23 cellular contexts compared by ENCODE assay signal in the genomic region with DNA sequence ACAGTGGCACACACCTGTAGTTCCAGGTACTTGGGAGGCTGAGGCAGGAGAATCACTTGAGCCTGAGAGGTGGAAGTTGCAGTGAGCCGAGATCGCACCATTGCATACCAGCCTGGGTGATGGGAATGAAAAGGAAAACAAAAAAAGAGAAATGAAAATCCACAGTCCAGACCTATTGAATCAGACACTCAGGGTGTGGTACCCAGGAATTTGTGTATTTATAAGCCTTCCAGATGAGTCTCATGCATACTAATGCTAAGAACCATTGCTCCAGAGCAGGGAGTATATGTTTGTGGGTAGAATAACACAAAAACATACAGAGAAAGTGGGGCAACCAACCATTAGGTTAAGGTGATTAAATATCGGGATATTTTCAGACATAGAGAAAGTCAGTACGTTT. TPM values are rescaled to one million over a fixed set of nuclear protein-coding genes. Genes with fewer than 3 reads are reported as not detected.
DNase-seq lines count a peak whose midpoint lies in the region; ATAC-seq and TF ChIP-seq lines count a peak whose summit lies in the region.
"Had no signal": no experiment of that assay in that cellular context is flagged by ENCODE, and none has a peak within 500 bp of the region (broad histone marks: within the 10 kb centered on the region; RNA-seq: fewer than 3 reads in every experiment).

No MANE protein-coding gene starts in this region.

- no peaks in the 10 kb centered on the region for H3K27me3 ChIP-seq in upper lobe of right lung
- H3K27me3 ChIP-seq in dorsolateral prefrontal cortex, result peaks cover 0 to 7% (median 0%) of the 10 kb centered on the region in 45 donors
- H3K27me3 ChIP-seq: BLaER1 treated with 17β-estradiol and CSF1 and Interleukin-3, amounts not matched to agents 10 nM and 100 nM had no signal

- H3K4me3 ChIP-seq in AG04449 (ENCODE audit: low read depth, low read length) (no peak overlapping the region), coronary artery (no peak overlapping the region), upper lobe of right lung (no peak overlapping the region), dorsolateral prefrontal cortex (no peak overlapping the region)
- H3K4me3 ChIP-seq: BLaER1 treated with 17β-estradiol and CSF1 and Interleukin-3, amounts not matched to agents 10 nM and 100 nM had no signal

- H3K9me3 ChIP-seq in upper lobe of right lung, result no peaks in the 10 kb centered on the region
- H3K9me3 ChIP-seq: BLaER1 treated with 17β-estradiol and CSF1 and Interleukin-3, amounts not matched to agents 10 nM and 100 nM; Caco-2; SK-N-SH had no signal

- H3K36me3 ChIP-seq in upper lobe of right lung, result no peaks in the 10 kb centered on the region
- H3K36me3 ChIP-seq: BLaER1 treated with 17β-estradiol and CSF1 and Interleukin-3, amounts not matched to agents 10 nM and 100 nM had no signal

- H3K27ac ChIP-seq in coronary artery (peak overlapping the region; percentile 51 to 77), upper lobe of right lung (no peak overlapping the region), dorsolateral prefrontal cortex (no peak overlapping the region)
- H3K27ac ChIP-seq: BLaER1 treated with 17β-estradiol and CSF1 and Interleukin-3, amounts not matched to agents 10 nM and 100 nM had no signal

- CTCF ChIA-PET in AG04449 (lab: Yijun Ruan, JAX), result interaction anchor here (0.6 kb wide), 1 partner anchor 17 kb away, joined by 3 read pairs; no protein-coding TSS in a partner anchor

- intact Hi-C loops in upper lobe of right lung (cut with DNase I) (no loop called here), head of caudate nucleus (cut with DNase I) (no loop called here), dorsolateral prefrontal cortex (cut with DNase I) (no loop called here)

- DNase-seq in AG04449 (ENCODE audit: low read depth, low spot score) (peak; percentile 34), EL (peak; percentile 15), coronary artery (ENCODE audit: low spot score) (no peak), iris pigment epithelial cell (ENCODE audit: low read depth) (peak; percentile 45), NCI-H226 (no peak), upper lobe of right lung (no peak), head of caudate nucleus (no peak), dorsolateral prefrontal cortex (no peak)
- DNase-seq: 8988T; Caco-2; CD4-positive, alpha-beta memory T cell; DMS 273 treated with DMSO at 0.1 percent for 48 hours; DMS79 treated with DMSO at 0.1 percent for 48 hours; NCI-H1105; NCI-H146; NCI-H2029; NCI-H2227 treated with DMSO at 0.1 percent for 48 hours; NCI-H510A treated with DMSO at 0.1 percent for 48 hours; NCI-H748 treated with DMSO at 0.1 percent for 48 hours; SIG-M5; SK-N-SH had no signal

- TF ChIP-seq CTCF in AG04449 (IDR thresholded peaks at IDR 0.05; ENCODE audit: insufficient read depth, low read length, missing control alignments) (no peak), coronary artery (IDR thresholded peaks at IDR 0.05) (no peak), upper lobe of right lung (IDR thresholded peaks at IDR 0.05) (no peak), dorsolateral prefrontal cortex (IDR thresholded peaks at IDR 0.05 in 54 of 56, conservative IDR thresholded peaks at IDR 0.05 in 2 of 56; ENCODE audit: low read depth in 1 of 56, partially characterized antibody in 56 of 56) (no peak)

- no peaks in the 10 kb centered on the region for H3K4me1 ChIP-seq in upper lobe of right lung
- H3K4me1 ChIP-seq: BLaER1 treated with 17β-estradiol and CSF1 and Interleukin-3, amounts not matched to agents 10 nM and 100 nM; Caco-2 had no signal

- no peak for ATAC-seq in upper lobe of right lung
- ATAC-seq: Panc1 had no signal

- POLR2A ChIA-PET in AG04449 (lab: Yijun Ruan, JAX), result no interaction called here

RNA-seq across cellular contexts. Expression of a gene that starts 36.1 kb away (rescaled TPM):
- total RNA-seq in upper lobe of right lung (7.9 TPM), dorsolateral prefrontal cortex (10 to 100 TPM in 119 of 120 experiments, 1 to 10 TPM in 1; 9.7 to 33.7 (median 22.0) TPM)
- total RNA-seq: CD4-positive, alpha-beta memory T cell had no signal

Comparison
In these comparisons a context has a peak if more than half of its experiments do, and no peak if none do; other contexts are left out.
1. DNase-seq: peak in AG04449 (single experiment), EL (single experiment) and iris pigment epithelial cell (single experiment); none in coronary artery (single experiment), NCI-H226 (single experiment), upper lobe of right lung (single experiment), head of caudate nucleus (0 of 42) and dorsolateral prefrontal cortex (0 of 10).
2. H3K27ac ChIP-seq: peak in coronary artery (2 of 2); none in upper lobe of right lung (single experiment) and dorsolateral prefrontal cortex (0 of 59).